22 cellular contexts compared by ENCODE assay signal in the genomic region with DNA sequence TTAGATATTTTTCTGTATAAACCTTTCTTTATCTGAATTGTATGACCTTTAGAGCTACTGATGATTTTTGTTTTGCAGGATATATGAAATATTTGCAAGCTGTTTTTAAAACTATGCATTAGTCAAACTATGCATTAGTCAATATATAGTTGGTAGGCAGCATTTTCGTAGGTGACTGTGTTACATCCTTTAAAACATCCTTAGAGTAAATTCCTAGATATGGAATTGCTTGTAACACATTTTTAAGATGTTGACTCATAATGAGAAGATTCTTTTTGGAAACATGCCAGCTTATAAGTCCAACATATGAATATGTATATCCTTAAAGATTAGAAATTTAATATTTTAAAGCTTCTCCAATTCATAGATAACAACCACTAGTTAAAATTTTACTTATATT.
A peak's percentile ranks its signal among the peaks of the same experiment; 100 is the strongest.
DNase-seq lines count a peak whose midpoint lies in the region; ATAC-seq, FAIRE-seq and TF ChIP-seq lines count a peak whose summit lies in the region.
"Had no signal": no experiment of that assay in that cellular context is flagged by ENCODE, and none has a peak within 500 bp of the region (broad histone marks: within the 10 kb centered on the region; RNA-seq: fewer than 3 reads in every experiment).

No MANE protein-coding gene starts in this region.

- ATAC-seq in GM21723 (IDR thresholded peaks at IDR 0.05; ENCODE audit: unreplicated experiment): no peak
- ATAC-seq: A549; CD8-positive, alpha-beta T cell had no signal

- TF ChIP-seq POLR2A in erythroblast (IDR thresholded peaks at IDR 0.05; ENCODE audit: low read length): no peak

- peak; percentile 65 for DNase-seq in ELR (ENCODE audit: low read depth)
- peak; percentile 72 for DNase-seq in RKO (ENCODE audit: low spot score)
- peak; percentile 63 for DNase-seq in bronchial epithelial cell (ENCODE audit: low read depth)
- peak; percentile 11 for DNase-seq in foreskin melanocyte
- no peak for DNase-seq in erythroblast (lab: John Stamatoyannopoulos, UW)
- DNase-seq in activated CD8-positive, alpha-beta memory T cell treated with anti-CD3 and anti-CD28 coated beads, Interleukin-2, amount 50 U/mL, for 48 hours: no peak
- no peak for DNase-seq in NCI-H69 (lab: John Stamatoyannopoulos, UW)
- DNase-seq: Calu3; CD8-positive, alpha-beta T cell; H7; Kasumi-1; NCI-H1092 treated with DMSO at 0.1 percent for 48 hours; NCI-H2081; NCI-H2171 treated with DMSO at 0.1 percent for 48 hours; NCI-H446 treated with DMSO at 0.1 percent for 48 hours; Peyer's patch; SHP77 had no signal

- H3K4me3 ChIP-seq in bronchial epithelial cell (ENCODE audit: low read depth, low read length): no peak overlapping the region
- H3K4me3 ChIP-seq: A549, BLaER1, Peyer's patch, SK-N-MC had no signal

- no peak for TF ChIP-seq CTCF in bronchial epithelial cell (IDR thresholded peaks at IDR 0.05; ENCODE audit: insufficient read depth, low read length, severe bottlenecking)

- H3K27me3 ChIP-seq in bronchial epithelial cell (ENCODE audit: control insufficient read depth, insufficient read depth, low read length): no peaks in the 10 kb centered on the region
- H3K27me3 ChIP-seq: BLaER1, Peyer's patch had no signal

- FAIRE-seq in bronchial epithelial cell (lab: Jason Lieb, UNC): no peak
- FAIRE-seq: A549, GM12891 had no signal

- no peaks in the 10 kb centered on the region for H3K36me3 ChIP-seq in bronchial epithelial cell (ENCODE audit: control insufficient read depth, insufficient read depth, low read length)
- H3K36me3 ChIP-seq: BLaER1, Peyer's patch had no signal

Comparison
In these comparisons a context has a peak if more than half of its experiments do, and no peak if none do; other contexts are left out.
1. DNase-seq: peak in ELR (single experiment), RKO (single experiment), bronchial epithelial cell (single experiment) and foreskin melanocyte (single experiment); none in erythroblast (0 of 2), activated CD8-positive, alpha-beta memory T cell treated with anti-CD3 and anti-CD28 coated beads, Interleukin-2, amount 50 U/mL, for 48 hours (single experiment) and NCI-H69 (single experiment).